In genomic region chr19:55598719-55599467, GRCh38 we compare ENCODE assay signal across 8 cellular contexts. TPM values are rescaled to one million over a fixed set of nuclear protein-coding genes. Genes with fewer than 3 reads are reported as not detected.
DNase-seq lines count a peak whose midpoint lies in the region; ATAC-seq, FAIRE-seq and TF ChIP-seq lines count a peak whose summit lies in the region.

No MANE protein-coding gene starts in this region.

- no peaks in the 10 kb centered on the region for H4K20me1 ChIP-seq in keratinocyte (ENCODE audit: control insufficient read depth, extremely low read depth, insufficient read depth, low read length)

- H3K4me3 ChIP-seq in AG04449 (ENCODE audit: low read depth, low read length): peak overlapping the region; percentile 87
- peak overlapping the region; percentile 57 to 75 (median 72) for H3K4me3 ChIP-seq in keratinocyte (ENCODE audit: control insufficient read depth in 2 of 3, extremely low read depth in 1 of 3, insufficient read depth in 2 of 3, low read depth in 1 of 3, low read length in 3 of 3)

- peaks cover 9% of the 10 kb centered on the region for H3K4me1 ChIP-seq in keratinocyte (ENCODE audit: control insufficient read depth, extremely low read depth, insufficient read depth, low read length)

- H3K4me1 Mint-ChIP-seq in activated B cell treated with CpG ODN at 0.5 μM for 24 hours: peaks cover 14% of the 10 kb centered on the region

- FAIRE-seq in keratinocyte (lab: Jason Lieb, UNC): no peak

- no peaks in the 10 kb centered on the region for H3K9me1 ChIP-seq in keratinocyte (ENCODE audit: control insufficient read depth, extremely low read depth, insufficient read depth, low read length)

- peak overlapping the region; percentile 41 for H3K4me2 ChIP-seq in keratinocyte (ENCODE audit: control insufficient read depth, extremely low read depth, insufficient read depth, low read depth, low read length)

- H3K9me3 ChIP-seq in keratinocyte (ENCODE audit: control insufficient read depth, low read depth, low read length): no peaks in the 10 kb centered on the region

- H3K27me3 Mint-ChIP-seq in activated B cell treated with CpG ODN at 0.5 μM for 24 hours: no peaks in the 10 kb centered on the region

- DNase-seq in AG04449 (ENCODE audit: low read depth, low spot score): peak; percentile 74
- DNase-seq in NCI-H2227 treated with DMSO at 0.1 percent for 48 hours (lab: John Stamatoyannopoulos, UW): peak; percentile 98
- DNase-seq in activated B cell treated with CpG ODN at 0.5 μM for 24 hours: peak; percentile 95
- peak in 60 of 61 donors; percentile 55 to 97 (median 90) for DNase-seq in caudate nucleus (lab: John Stamatoyannopoulos, UW)
- peak; percentile 95 for DNase-seq in keratinocyte (ENCODE audit: low read depth, low spot score)
- peak; percentile 88 to 99 (median 94) for DNase-seq in stimulated activated CD4-positive, alpha-beta T cell treated with anti-CD3 and anti-CD28 coated beads, Interleukin-12 subunit alpha, Interleukin-12 subunit beta, amount 100 ng/mL, for 48 hours (ENCODE audit: low read depth in 2 of 3, low spot score in 1 of 3)

- peak overlapping the region; percentile 100 for H3K27ac ChIP-seq in caudate nucleus (ENCODE audit: low read depth, low read length)
- H3K27ac ChIP-seq in keratinocyte (ENCODE audit: control insufficient read depth, insufficient read depth, low read length): peak overlapping the region; percentile 97

- no peak for TF ChIP-seq CTCF in AG04449 (IDR thresholded peaks at IDR 0.05; ENCODE audit: insufficient read depth, low read length, missing control alignments)
- no peak for TF ChIP-seq CTCF in activated B cell treated with CpG ODN at 0.5 μM for 24 hours (IDR thresholded peaks at IDR 0.05)
- no peak for TF ChIP-seq CTCF in keratinocyte (optimal IDR thresholded peaks at IDR 0.05 in 1 of 3, IDR thresholded peaks at IDR 0.05 in 1 of 3, conservative IDR thresholded peaks at IDR 0.05 in 1 of 3; ENCODE audit: extremely low read depth in 1 of 3, insufficient read depth in 2 of 3, low read length in 3 of 3)

- H3K36me3 ChIP-seq in keratinocyte (ENCODE audit: control insufficient read depth in 2 of 2, extremely low read depth in 1 of 2, insufficient read depth in 2 of 2, low read length in 2 of 2): peaks cover 5 to 9% of the 10 kb centered on the region in 2 experiments

- no peaks in the 10 kb centered on the region for H3K79me2 ChIP-seq in keratinocyte (ENCODE audit: control insufficient read depth, insufficient read depth, low read length)

- ATAC-seq in GM18907 (IDR thresholded peaks at IDR 0.05; ENCODE audit: unreplicated experiment) (peak; percentile 57), HG03139 (IDR thresholded peaks at IDR 0.05; ENCODE audit: unreplicated experiment) (peak; percentile 47), activated B cell treated with CpG ODN at 0.5 μM for 24 hours (ENCODE audit: low read depth) (peak; percentile 76)

- H2AFZ ChIP-seq in keratinocyte (ENCODE audit: control insufficient read depth, low read length): peak overlapping the region; percentile 56

- POLR2A ChIA-PET in AG04449 (lab: Yijun Ruan, JAX): interaction anchor here (0.6 to 1.6 kb wide), 10 partner anchors 11 to 209 kb away, joined by 3 to 6 read pairs (median 4); partner anchors contain the start of genes UBE2S and ZNF784
- POLR2A ChIA-PET in activated B cell treated with CpG ODN at 0.5 μM for 24 hours (lab: Charles Lee): interaction anchor here (0.6 to 4.5 kb wide), 39 partner anchors 9 to 1484 kb away, joined by 3 to 53 read pairs (median 6); partner anchors contain the start of genes CCDC106, CNOT3, HSPBP1 and ISOC2

- H3K27ac Mint-ChIP-seq in activated B cell treated with CpG ODN at 0.5 μM for 24 hours: peak overlapping the region; percentile 99

- H3K9ac ChIP-seq in keratinocyte (ENCODE audit: control insufficient read depth, extremely low read depth, insufficient read depth, low read length): peak overlapping the region; percentile 95

- dilution Hi-C loops in keratinocyte (cut with MboI; ENCODE audit: extremely low pct_ligation_motif_present, low sequenced_read_pairs): no loop called here

- intact Hi-C loops in activated B cell treated with CpG ODN at 0.5 μM for 24 hours (cut with micrococcal nuclease): loop anchor here (1.0 to 2.0 kb wide), 9 partner anchors 12 to 260 kb away; partner anchors contain the start of genes KMT5C, RPL28, ZNF579 and ZNF628

- H3K36me3 Mint-ChIP-seq in activated B cell treated with CpG ODN at 0.5 μM for 24 hours (ENCODE audit: low read depth): peaks cover 39% of the 10 kb centered on the region

- no peaks in the 10 kb centered on the region for H3K27me3 ChIP-seq in keratinocyte (ENCODE audit: control insufficient read depth, extremely low read depth, insufficient read depth, low read length)

- peak overlapping the region; percentile 99 for H3K4me3 Mint-ChIP-seq in activated B cell treated with CpG ODN at 0.5 μM for 24 hours

- peaks cover 3% of the 10 kb centered on the region for H3K9me3 Mint-ChIP-seq in activated B cell treated with CpG ODN at 0.5 μM for 24 hours

- CTCF ChIA-PET in AG04449 (lab: Yijun Ruan, JAX) (interaction anchor here (1.6 to 2.9 kb wide), 2 partner anchors 11 to 83 kb away, joined by 6 to 15 read pairs; no protein-coding TSS in a partner anchor), activated B cell treated with CpG ODN at 0.5 μM for 24 hours (lab: Charles Lee) (interaction anchor here (0.9 to 1.7 kb wide), 5 partner anchors 33 to 211 kb away, joined by 3 to 7 read pairs (median 5); no protein-coding TSS in a partner anchor)

RNA-seq across cellular contexts. Expression of gene FIZ1, which starts 0.4 kb away (rescaled TPM):
- 17.5 and 21.2 TPM in 2 replicates for total RNA-seq in activated B cell treated with CpG ODN at 0.5 μM for 24 hours
- polyA plus RNA-seq in keratinocyte: 2.7 to 3.3 TPM (median 2.7 TPM) in 3 replicates
- polyA plus RNA-seq in keratinocyte (2011; ENCODE audit: low read depth): 0.75 TPM
- 2.3 and 2.9 TPM in 2 replicates for polyA plus RNA-seq in keratinocyte (2011; cell fraction: cytosol; rRNA removed)
- 5.5 and 6.2 TPM in 2 replicates for polyA plus RNA-seq in keratinocyte (2011; cell fraction: nucleus; rRNA removed)
- polyA plus RNA-seq in keratinocyte (2012; ENCODE audit: low replicate concordance): 3.0 and 6.3 TPM in 2 replicates
- polyA minus RNA-seq in keratinocyte: 1.0 to 4.2 TPM (median 3.2 TPM) in 3 replicates
- 7.3 TPM for polyA minus RNA-seq in keratinocyte (2011; cell fraction: cytosol; rRNA and poly(A)+ RNA removed)
- 2.4 and 4.1 TPM in 2 replicates for polyA minus RNA-seq in keratinocyte (2011; cell fraction: nucleus; rRNA and poly(A)+ RNA removed)

RNA-seq across cellular contexts. Expression of gene ZNF524, which starts 1.2 kb away (rescaled TPM):
- 12.6 and 16.1 TPM in 2 replicates for total RNA-seq in activated B cell treated with CpG ODN at 0.5 μM for 24 hours
- 2.6 to 6.9 TPM (median 3.1 TPM) in 3 replicates for polyA plus RNA-seq in keratinocyte
- 5.6 TPM for polyA plus RNA-seq in keratinocyte (2011; ENCODE audit: low read depth)
- 3.3 and 9.9 TPM in 2 replicates for polyA plus RNA-seq in keratinocyte (2011; cell fraction: cytosol; rRNA removed)
- 2.5 and 4.0 TPM in 2 replicates for polyA plus RNA-seq in keratinocyte (2011; cell fraction: nucleus; rRNA removed)
- polyA plus RNA-seq in keratinocyte (2012; ENCODE audit: low replicate concordance): 7.2 and 13.5 TPM in 2 replicates
- polyA minus RNA-seq in keratinocyte: 0.99 to 2.3 TPM (median 1.9 TPM) in 3 replicates
- polyA minus RNA-seq in keratinocyte (2011; cell fraction: cytosol; rRNA and poly(A)+ RNA removed): 17.3 TPM
- polyA minus RNA-seq in keratinocyte (2011; cell fraction: nucleus; rRNA and poly(A)+ RNA removed): 1.2 and 3.0 TPM in 2 replicates

RNA-seq across cellular contexts. Expression of gene ZNF865, which starts 6.6 kb away (rescaled TPM):
- 17.2 and 18.9 TPM in 2 replicates for total RNA-seq in activated B cell treated with CpG ODN at 0.5 μM for 24 hours
- 1.1 to 2.1 TPM (median 1.7 TPM) in 3 replicates for polyA plus RNA-seq in keratinocyte
- polyA plus RNA-seq in keratinocyte (2011; ENCODE audit: low read depth): 1.00 TPM
- polyA plus RNA-seq in keratinocyte (2011; cell fraction: cytosol; rRNA removed): 0.68 and 2.3 TPM in 2 replicates
- polyA plus RNA-seq in keratinocyte (2011; cell fraction: nucleus; rRNA removed): 3.3 and 6.6 TPM in 2 replicates
- 2.8 and 5.3 TPM in 2 replicates for polyA plus RNA-seq in keratinocyte (2012; ENCODE audit: low replicate concordance)
- polyA minus RNA-seq in keratinocyte: 0.29 to 3.3 TPM (median 0.49 TPM) in 3 replicates
- polyA minus RNA-seq in keratinocyte (2011; cell fraction: cytosol; rRNA and poly(A)+ RNA removed): 7.1 TPM
- 3.7 and 4.0 TPM in 2 replicates for polyA minus RNA-seq in keratinocyte (2011; cell fraction: nucleus; rRNA and poly(A)+ RNA removed)

RNA-seq across cellular contexts. Expression of gene ZNF579, which starts 18.2 kb away (rescaled TPM):
- total RNA-seq in activated B cell treated with CpG ODN at 0.5 μM for 24 hours: 10.3 and 10.9 TPM in 2 replicates
- polyA plus RNA-seq in keratinocyte: 1.5 to 4.3 TPM (median 2.4 TPM) in 3 replicates
- polyA plus RNA-seq in keratinocyte (2011; ENCODE audit: low read depth): 1.2 TPM
- polyA plus RNA-seq in keratinocyte (2011; cell fraction: cytosol; rRNA removed): 2.2 and 5.3 TPM in 2 replicates
- polyA plus RNA-seq in keratinocyte (2011; cell fraction: nucleus; rRNA removed): 10.5 and 20.5 TPM in 2 replicates
- 5.7 and 8.6 TPM in 2 replicates for polyA plus RNA-seq in keratinocyte (2012; ENCODE audit: low replicate concordance)
- 1.8 to 27.2 TPM (median 3.9 TPM) in 3 replicates for polyA minus RNA-seq in keratinocyte
- 15.5 TPM for polyA minus RNA-seq in keratinocyte (2011; cell fraction: cytosol; rRNA and poly(A)+ RNA removed)
- 5.2 and 9.3 TPM in 2 replicates for polyA minus RNA-seq in keratinocyte (2011; cell fraction: nucleus; rRNA and poly(A)+ RNA removed)

RNA-seq across cellular contexts. Expression of gene ZNF784, which starts 25.5 kb away (rescaled TPM):
- 8.7 and 8.9 TPM in 2 replicates for total RNA-seq in activated B cell treated with CpG ODN at 0.5 μM for 24 hours
- 1.9 to 2.3 TPM (median 2.1 TPM) in 3 replicates for polyA plus RNA-seq in keratinocyte
- 1.5 TPM for polyA plus RNA-seq in keratinocyte (2011; ENCODE audit: low read depth)
- polyA plus RNA-seq in keratinocyte (2011; cell fraction: cytosol; rRNA removed): 1.0 and 2.0 TPM in 2 replicates
- 3.1 and 3.5 TPM in 2 replicates for polyA plus RNA-seq in keratinocyte (2011; cell fraction: nucleus; rRNA removed)
- 2.0 and 4.2 TPM in 2 replicates for polyA plus RNA-seq in keratinocyte (2012; ENCODE audit: low replicate concordance)
- polyA minus RNA-seq in keratinocyte: 1.6 to 3.7 TPM (median 2.5 TPM) in 3 replicates
- 1.9 TPM for polyA minus RNA-seq in keratinocyte (2011; cell fraction: cytosol; rRNA and poly(A)+ RNA removed)
- 1.1 and 1.6 TPM in 2 replicates for polyA minus RNA-seq in keratinocyte (2011; cell fraction: nucleus; rRNA and poly(A)+ RNA removed)

Comparison
In these comparisons a context has a peak if more than half of its experiments do, and no peak if none do; other contexts are left out.
1. Peak in every context shown above with its lines: DNase-seq, ATAC-seq, H3K4me3 ChIP-seq and H3K27ac ChIP-seq.